In the genomic region with DNA sequence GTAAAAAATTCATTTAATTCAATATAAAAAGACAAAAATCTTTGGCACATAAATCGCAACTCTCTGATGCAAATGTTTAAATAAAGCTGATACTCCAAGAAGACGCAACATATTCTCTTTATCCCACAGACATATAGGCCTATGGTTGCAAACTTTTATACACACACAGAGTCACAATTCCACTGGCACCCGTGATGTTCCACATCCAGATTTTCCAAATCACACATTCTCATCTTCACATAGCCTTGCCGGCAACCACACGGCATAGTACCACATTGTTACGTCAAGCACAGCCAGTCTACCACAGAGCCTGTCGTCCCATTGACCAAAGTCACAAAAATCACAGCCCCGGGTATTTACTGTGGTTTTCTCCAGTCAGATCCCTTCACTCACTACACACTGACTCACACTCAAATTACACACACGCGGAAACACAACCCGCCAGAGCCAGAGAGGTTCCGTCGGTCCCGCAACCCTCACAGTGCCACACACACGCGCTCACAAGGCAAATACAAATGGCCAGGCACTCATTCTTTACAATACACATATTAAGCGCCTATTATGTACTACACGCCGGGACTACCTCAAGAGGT, we compare ENCODE assay signal across 8 cellular contexts. TPM values are rescaled to one million over a fixed set of nuclear protein-coding genes. Genes with fewer than 3 reads are reported as not detected.
DNase-seq lines count a peak whose midpoint lies in the region; ATAC-seq and TF ChIP-seq lines count a peak whose summit lies in the region.

No MANE protein-coding gene starts in this region.

- peaks cover 13% of the 10 kb centered on the region for H3K79me2 ChIP-seq in PC-3 (ENCODE audit: low read length)

- H3K9me2 ChIP-seq in PC-3 (replicated peaks; ENCODE audit: low read length), result no peaks in the 10 kb centered on the region

- no peaks in the 10 kb centered on the region for H4K20me1 ChIP-seq in PC-3 (ENCODE audit: low read length)

- DNase-seq in AG08396 (ENCODE audit: low spot score) (peak; percentile 60), GM13977 (ENCODE audit: low spot score) (peak; percentile 39), PC-3 (peak; percentile 49), brain pericyte (ENCODE audit: low read depth, low spot score) (peak; percentile 11), iPS-NIHi7 (ENCODE audit: extremely low spot score) (peak; percentile 35)
- peak in 3 of 4 experiments; percentile 6 to 16 (median 15) for DNase-seq in stimulated activated CD4-positive, alpha-beta T cell treated with anti-CD3 and anti-CD28 coated beads, Interleukin-1b, Interleukin-23, amount 100 ng/mL, for 24 hours (ENCODE audit: low read depth in 4 of 4, low spot score in 1 of 4)

- intact Hi-C loops in PC-3 (cut with micrococcal nuclease), result no loop called here

- H3K27ac ChIP-seq in PC-3 (ENCODE audit: low read length), result peak overlapping the region; percentile 90

- H3K4me2 ChIP-seq in PC-3 (ENCODE audit: low read length), result peak overlapping the region; percentile 92

- BruUV-seq in PC-3 (replicated peaks; lab: Mats Ljungman, UMichigan), result TSS peak; percentile 91

- no peaks in the 10 kb centered on the region for H3K9me3 ChIP-seq in PC-3 (ENCODE audit: low read length)

- in situ Hi-C loops in GM13977 (cut with MboI; ENCODE audit: low pct_unique_long_range_greater_than_20kb, low sequenced_read_pairs, unreplicated experiment), result no loop called here

- CTCF ChIA-PET in PC-3 (lab: Charles Lee), result no interaction called here

- no peaks in the 10 kb centered on the region for H3K27me3 ChIP-seq in PC-3 (ENCODE audit: low read length)

- peak; percentile 29 for ATAC-seq in HG03095 (IDR thresholded peaks at IDR 0.05; ENCODE audit: unreplicated experiment)
- peak; percentile 52 for ATAC-seq in PC-3
- ATAC-seq in HG03025 (IDR thresholded peaks at IDR 0.05; ENCODE audit: low FRiP score, unreplicated experiment), result no peak

- peak overlapping the region; percentile 95 for H2AFZ ChIP-seq in PC-3 (ENCODE audit: low read length)

- H3K9ac ChIP-seq in PC-3 (ENCODE audit: low read length), result peak overlapping the region; percentile 93

- H3K36me3 ChIP-seq in PC-3 (ENCODE audit: low read depth, low read length), result peaks cover 7% of the 10 kb centered on the region; the same call in 1 of the 2 replicates

- H3K4me1 ChIP-seq in PC-3 (ENCODE audit: insufficient read depth, low read length), result peaks cover 19% of the 10 kb centered on the region

- H3K4me3 ChIP-seq in PC-3 (ENCODE audit: low read length), result peak overlapping the region; percentile 89

- POLR2A ChIA-PET in PC-3 (lab: Charles Lee; ENCODE audit: unreplicated experiment), result no interaction called here

- TF ChIP-seq CTCF in GM13977 (IDR thresholded peaks at IDR 0.05; ENCODE audit: extremely low read depth, insufficient read depth, missing control alignments) (no peak), PC-3 (conservative IDR thresholded peaks at IDR 0.05; ENCODE audit: low read depth, low read length) (no peak)

- H3F3A ChIP-seq in PC-3 (ENCODE audit: low read length, unreplicated experiment), result no peaks in the 10 kb centered on the region

RNA-seq across cellular contexts. Expression of gene ZNF546, which starts 0.5 kb away (rescaled TPM):
- 0.69 and 2.5 TPM in 2 replicates for total RNA-seq in PC-3 (2014; rRNA removed)

RNA-seq across cellular contexts. Expression of gene PSMC4, which starts 25.3 kb away (rescaled TPM):
- total RNA-seq in PC-3 (2014; rRNA removed), result 241 and 258 TPM in 2 replicates

RNA-seq across cellular contexts. Expression of gene ZNF780B, which starts 59.7 kb away (rescaled TPM):
- 7.1 and 8.5 TPM in 2 replicates for total RNA-seq in PC-3 (2014; rRNA removed)
